ENCODE assay signal across 12 cellular contexts in the genomic region with DNA sequence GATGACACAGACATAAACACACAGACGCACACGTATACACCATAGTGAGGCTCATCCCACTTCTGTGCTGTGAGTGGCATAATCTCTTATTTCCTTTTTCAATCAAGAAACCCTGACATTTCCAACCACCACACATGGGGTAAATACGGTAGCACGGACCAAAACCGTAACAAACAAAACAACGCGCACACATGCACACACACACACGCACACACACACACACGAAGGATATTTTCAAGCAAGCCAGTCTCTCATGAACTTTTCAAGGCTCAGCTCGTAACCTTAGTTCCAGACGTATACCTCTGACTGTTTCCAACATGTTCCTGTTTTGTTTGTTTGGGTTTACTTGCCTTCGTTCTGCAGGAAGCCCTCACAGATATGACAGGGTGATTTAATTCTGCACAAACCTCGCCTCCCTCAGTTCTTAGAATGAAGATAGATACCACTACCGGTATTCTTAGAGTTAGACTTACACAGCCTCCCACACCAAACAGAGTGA.
DNase-seq lines count a peak whose midpoint lies in the region; ATAC-seq, FAIRE-seq and TF ChIP-seq lines count a peak whose summit lies in the region.
"Had no signal": no experiment of that assay in that cellular context is flagged by ENCODE, and none has a peak within 500 bp of the region (broad histone marks: within the 10 kb centered on the region; RNA-seq: fewer than 3 reads in every experiment).

No MANE protein-coding gene starts in this region.

- H3K4me1 Mint-ChIP-seq in CD8-positive, alpha-beta T cell (ENCODE audit: low read depth) = peaks cover 39% of the 10 kb centered on the region
- H3K4me1 Mint-ChIP-seq in activated B cell treated with CpG ODN at 0.5 μM for 24 hours = peaks cover 23% of the 10 kb centered on the region

- H3K36me3 ChIP-seq in CD8-positive, alpha-beta T cell (ENCODE audit: insufficient read depth, low read length) = no peaks in the 10 kb centered on the region
- H3K36me3 ChIP-seq: stomach had no signal

- FAIRE-seq in frontal cortex (lab: Jason Lieb, UNC) = no peak

- no peaks in the 10 kb centered on the region for H3K9me3 Mint-ChIP-seq in CD8-positive, alpha-beta T cell
- H3K9me3 Mint-ChIP-seq in activated B cell treated with CpG ODN at 0.5 μM for 24 hours = no peaks in the 10 kb centered on the region

- no peaks in the 10 kb centered on the region for H3K27me3 ChIP-seq in CD8-positive, alpha-beta T cell (ENCODE audit: insufficient read depth, low read length)
- H3K27me3 ChIP-seq: stomach had no signal

- intact Hi-C loops in CD8-positive, alpha-beta T cell (cut with DNase I, micrococcal nuclease) = loop anchor here (1.0 to 10.0 kb wide), 5 partner anchors 9 to 119 kb away; partner anchors contain the start of gene BCL2 (in 1 of the 2)
- intact Hi-C loops in activated B cell treated with CpG ODN at 0.5 μM for 24 hours (cut with micrococcal nuclease) = no loop called here

- no peak overlapping the region for H3K27ac Mint-ChIP-seq in CD8-positive, alpha-beta T cell
- H3K27ac Mint-ChIP-seq in activated B cell treated with CpG ODN at 0.5 μM for 24 hours = no peak overlapping the region

- peak; percentile 67 for ATAC-seq in CD8-positive, alpha-beta T cell
- ATAC-seq in HG02678 (IDR thresholded peaks at IDR 0.05; ENCODE audit: unreplicated experiment) (peak; percentile 62), activated B cell treated with CpG ODN at 0.5 μM for 24 hours (ENCODE audit: low read depth) (peak; percentile 26)

- no peaks in the 10 kb centered on the region for H3K27me3 Mint-ChIP-seq in CD8-positive, alpha-beta T cell (ENCODE audit: low read depth)
- H3K27me3 Mint-ChIP-seq in activated B cell treated with CpG ODN at 0.5 μM for 24 hours = no peaks in the 10 kb centered on the region

- TF ChIP-seq CTCF in CD8-positive, alpha-beta T cell (IDR thresholded peaks at IDR 0.05) = no peak
- no peak for TF ChIP-seq CTCF in activated B cell treated with CpG ODN at 0.5 μM for 24 hours (IDR thresholded peaks at IDR 0.05)

- POLR2A ChIA-PET in CD8-positive, alpha-beta T cell (lab: Charles Lee) = interaction anchor here (1.3 to 1.5 kb wide), 3 partner anchors 17 to 100 kb away, joined by 3 to 4 read pairs (median 3); no protein-coding TSS in a partner anchor
- POLR2A ChIA-PET in activated B cell treated with CpG ODN at 0.5 μM for 24 hours (lab: Charles Lee) = interaction anchor here (0.6 to 1.2 kb wide), 3 partner anchors 15 to 111 kb away, joined by 3 to 4 read pairs (median 3); no protein-coding TSS in a partner anchor

- H3K4me3 Mint-ChIP-seq in CD8-positive, alpha-beta T cell = no peak overlapping the region
- no peak overlapping the region for H3K4me3 Mint-ChIP-seq in activated B cell treated with CpG ODN at 0.5 μM for 24 hours

- H3K9me3 ChIP-seq in CD8-positive, alpha-beta T cell (ENCODE audit: low read length) = no peaks in the 10 kb centered on the region
- H3K9me3 ChIP-seq: stomach had no signal

- CTCF ChIA-PET in CD8-positive, alpha-beta T cell (lab: Charles Lee) = interaction anchor here (1.0 to 1.6 kb wide), 3 partner anchors 14 to 119 kb away, joined by 3 to 4 read pairs (median 3); no protein-coding TSS in a partner anchor
- CTCF ChIA-PET in activated B cell treated with CpG ODN at 0.5 μM for 24 hours (lab: Charles Lee) = no interaction called here

- H3K4me1 ChIP-seq in CD8-positive, alpha-beta T cell (ENCODE audit: insufficient read depth, low read length) = peaks cover 68% of the 10 kb centered on the region

- DNase-seq in CD8-positive, alpha-beta T cell = peak in 4 of 7 experiments; percentile 35 to 60 (median 50)
- DNase-seq in activated B cell treated with CpG ODN at 0.5 μM for 24 hours = no peak
- peak; percentile 46 for DNase-seq in left kidney (ENCODE audit: low read depth, low spot score)
- DNase-seq in A172 (ENCODE audit: low spot score) = no peak
- no peak for DNase-seq in NCI-H2227 treated with DMSO at 0.1 percent for 48 hours (lab: John Stamatoyannopoulos, UW)
- DNase-seq in NCI-H1417 treated with DMSO at 0.1 percent for 48 hours (lab: John Stamatoyannopoulos, UW) = no peak
- DNase-seq in frontal cortex (ENCODE audit: low spot score in 2 of 2) = no peak
- DNase-seq: DMS 273 treated with DMSO at 0.1 percent for 48 hours, NCI-H510A, stomach had no signal

- H3K27ac ChIP-seq in CD8-positive, alpha-beta T cell (ENCODE audit: low read depth, low read length) = peak overlapping the region; percentile 60
- H3K27ac ChIP-seq: stomach, VCaP had no signal

- no peaks in the 10 kb centered on the region for H3K36me3 Mint-ChIP-seq in CD8-positive, alpha-beta T cell
- peaks cover 4% of the 10 kb centered on the region for H3K36me3 Mint-ChIP-seq in activated B cell treated with CpG ODN at 0.5 μM for 24 hours (ENCODE audit: low read depth)

- H3K4me3 ChIP-seq in CD8-positive, alpha-beta T cell (ENCODE audit: low read depth, low read length) = peak overlapping the region; percentile 70

Comparison
In these comparisons a context has a peak if more than half of its experiments do, and no peak if none do; other contexts are left out.
1. DNase-seq: peak in CD8-positive, alpha-beta T cell (4 of 7) and left kidney (single experiment); none in activated B cell treated with CpG ODN at 0.5 μM for 24 hours (single experiment), A172 (single experiment), NCI-H2227 treated with DMSO at 0.1 percent for 48 hours (single experiment), NCI-H1417 treated with DMSO at 0.1 percent for 48 hours (single experiment) and frontal cortex (0 of 2).
2. Peak in every context shown above with its lines, with median percentiles within 50 percentile points of each other: ATAC-seq.